ENCODE assay signal across 17 cellular contexts in genomic region chr1:239056940-239057339, GRCh38.
"Had no signal": no experiment of that assay in that cellular context is flagged by ENCODE, and none has a peak within 500 bp of the region (broad histone marks: within the 10 kb centered on the region; RNA-seq: fewer than 3 reads in every experiment).

No MANE protein-coding gene starts in this region.

- H3K27me3 ChIP-seq: dorsolateral prefrontal cortex, esophagus squamous epithelium, foreskin keratinocyte, right atrium auricular region, transverse colon had no signal

- H3K4me1 ChIP-seq: esophagus squamous epithelium, foreskin keratinocyte, right atrium auricular region, transverse colon had no signal

- H3K27ac Mint-ChIP-seq: naive thymus-derived CD4-positive, alpha-beta T cell had no signal

- H3K4me1 Mint-ChIP-seq: naive thymus-derived CD4-positive, alpha-beta T cell had no signal

- H3K36me3 ChIP-seq: esophagus squamous epithelium, right atrium auricular region, thoracic aorta, transverse colon had no signal

- H3K27me3 Mint-ChIP-seq: naive thymus-derived CD4-positive, alpha-beta T cell had no signal

- H3K4me3 ChIP-seq: dorsolateral prefrontal cortex, esophagus squamous epithelium, right atrium auricular region, thoracic aorta, transverse colon had no signal

- H3K4me3 Mint-ChIP-seq: naive thymus-derived CD4-positive, alpha-beta T cell had no signal

- DNase-seq: central memory CD4-positive, alpha-beta T cell; cortex of kidney; dorsolateral prefrontal cortex; effector memory CD4-positive, alpha-beta T cell; esophagus squamous epithelium; foreskin keratinocyte; head of caudate nucleus; hippocampal formation; kidney glomerular epithelial cell; naive thymus-derived CD4-positive, alpha-beta T cell; posterior cingulate gyrus; small intestine; stimulated activated CD4-positive, alpha-beta T cell treated with anti-CD3 and anti-CD28 coated beads, Interleukin-2, amount 100 ng/mL, for 48 hours; stimulated activated naive CD8-positive, alpha-beta T cell treated with anti-CD3 and anti-CD28 coated beads, Interleukin-15, Interleukin-2, amounts not matched to agents 100 U/mL and 50 U/mL, for 24 hours; transverse colon had no signal

- H3K27ac ChIP-seq: dorsolateral prefrontal cortex, esophagus squamous epithelium, foreskin keratinocyte, right atrium auricular region, thoracic aorta, transverse colon had no signal

- H3K36me3 Mint-ChIP-seq: naive thymus-derived CD4-positive, alpha-beta T cell had no signal

- H3K9me3 ChIP-seq: right atrium auricular region, thoracic aorta, transverse colon had no signal
